34 cellular contexts compared by ENCODE assay signal in the genomic region with DNA sequence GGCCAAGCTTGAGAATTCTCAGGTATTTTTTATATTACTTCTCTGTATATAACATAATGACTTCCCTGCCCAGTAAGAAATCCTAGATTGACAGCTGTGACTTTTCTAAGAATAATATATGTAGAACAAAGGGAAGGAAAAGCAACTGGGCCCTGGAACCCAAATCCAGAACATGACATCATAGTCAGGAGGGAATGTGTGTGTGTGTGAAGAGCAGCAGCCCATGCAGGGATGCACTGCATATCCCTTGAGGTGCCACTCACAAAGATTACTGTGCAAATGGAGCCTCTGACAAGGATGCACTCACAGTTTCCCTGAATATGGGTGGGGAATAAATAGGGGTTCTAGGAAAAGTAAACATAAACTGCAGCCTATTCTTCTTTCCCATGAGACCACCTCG.
"Had no signal": no experiment of that assay in that cellular context is flagged by ENCODE, and none has a peak within 500 bp of the region (broad histone marks: within the 10 kb centered on the region; RNA-seq: fewer than 3 reads in every experiment).

No MANE protein-coding gene starts in this region.

- ATAC-seq: activated CD4-positive, alpha-beta T cell treated with anti-CD3 and anti-CD28 coated beads for 36 hours; activated CD8-positive, alpha-beta memory T cell treated with anti-CD3 and anti-CD28 coated beads, Interleukin-2, amount 10 ng/mL, durations not matched to agents 7 days and 5 days; activated CD8-positive, alpha-beta T cell treated with anti-CD3 and anti-CD28 coated beads, Interleukin-2, amount 10 ng/mL, durations not matched to agents 7 days and 5 days; activated naive CD4-positive, alpha-beta T cell treated with anti-CD3 and anti-CD28 coated beads, Interleukin-2, amount 50 U/mL, for 72 hours; activated T-cell treated with anti-CD3 and anti-CD28 coated beads, Interleukin-2, amount 50 U/mL, for 72 hours; effector memory CD8-positive, alpha-beta T cell; gastroesophageal sphincter; SK-N-SH treated with all-trans-retinoic acid at 6 μM for 48 hours; T-helper 17 cell had no signal

- H3K27ac ChIP-seq: ascending aorta, breast epithelium, cardiac muscle cell, esophagus muscularis mucosa had no signal

- H3K4me3 ChIP-seq: ascending aorta, breast epithelium, cardiac muscle cell, esophagus muscularis mucosa, gastroesophageal sphincter had no signal

- H3K4me1 Mint-ChIP-seq: activated CD4-positive, alpha-beta T cell treated with anti-CD3 and anti-CD28 coated beads for 36 hours; activated CD4-positive, alpha-beta T cell treated with anti-CD3 and anti-CD28 coated beads, Interleukin-2, amount 10 ng/mL, durations not matched to agents 24 days and 14 days; activated CD8-positive, alpha-beta memory T cell treated with anti-CD3 and anti-CD28 coated beads, Interleukin-2, amount 10 ng/mL, durations not matched to agents 7 days and 5 days; activated naive CD4-positive, alpha-beta T cell treated with anti-CD3 and anti-CD28 coated beads, Interleukin-2, amount 10 ng/mL, durations not matched to agents 7 days and 5 days; activated naive CD8-positive, alpha-beta T cell treated with anti-CD3 and anti-CD28 coated beads, Interleukin-2, amount 10 ng/mL, durations not matched to agents 7 days and 5 days; T-helper 17 cell had no signal

- H3K4me3 Mint-ChIP-seq: activated CD4-positive, alpha-beta memory T cell treated with anti-CD3 and anti-CD28 coated beads for 36 hours; activated CD4-positive, alpha-beta T cell treated with anti-CD3 and anti-CD28 coated beads for 36 hours; activated CD4-positive, alpha-beta T cell treated with anti-CD3 and anti-CD28 coated beads, Interleukin-2, amount 10 ng/mL, durations not matched to agents 24 days and 14 days; activated CD8-positive, alpha-beta memory T cell treated with anti-CD3 and anti-CD28 coated beads, Interleukin-2, amount 10 ng/mL, durations not matched to agents 7 days and 5 days; activated CD8-positive, alpha-beta T cell treated with anti-CD3 and anti-CD28 coated beads, Interleukin-2, amount 10 ng/mL, durations not matched to agents 7 days and 5 days; activated naive CD4-positive, alpha-beta T cell treated with anti-CD3 and anti-CD28 coated beads, Interleukin-2, amount 10 ng/mL, durations not matched to agents 7 days and 5 days; activated naive CD8-positive, alpha-beta T cell treated with anti-CD3 and anti-CD28 coated beads, Interleukin-2, amount 10 ng/mL, durations not matched to agents 7 days and 5 days; activated T-cell treated with anti-CD3 and anti-CD28 coated beads, Interleukin-2, amount 50 U/mL, for 72 hours; effector memory CD8-positive, alpha-beta T cell; T-helper 17 cell; T-helper 2 cell treated with Interferon-gamma antibody and Interleukin-4, amounts not matched to agents 5 μg/mL and 100 μg/mL, for 36 hours had no signal

- DNase-seq: activated CD4-positive, alpha-beta memory T cell treated with anti-CD3 and anti-CD28 coated beads for 36 hours; activated CD4-positive, alpha-beta T cell treated with anti-CD3 and anti-CD28 coated beads for 36 hours; activated CD4-positive, alpha-beta T cell treated with anti-CD3 and anti-CD28 coated beads, Interleukin-2, amount 10 ng/mL, durations not matched to agents 24 days and 14 days; activated CD4-positive, CD25-positive, alpha-beta regulatory T cell; activated CD4-positive, CD25-positive, alpha-beta regulatory T cell treated with anti-CD3 and anti-CD28 coated beads, Interleukin-2, amount 50 U/mL, for 72 hours; activated CD8-positive, alpha-beta memory T cell treated with anti-CD3 and anti-CD28 coated beads, Interleukin-2, amount 10 ng/mL, durations not matched to agents 7 days and 5 days; activated CD8-positive, alpha-beta memory T cell treated with anti-CD3 and anti-CD28 coated beads, Interleukin-2, amount 50 U/mL, for 4 hours; activated CD8-positive, alpha-beta T cell treated with anti-CD3 and anti-CD28 coated beads, Interleukin-2, amount 10 ng/mL, durations not matched to agents 7 days and 5 days; activated gamma-delta T cell; activated naive CD4-positive, alpha-beta T cell; activated naive CD4-positive, alpha-beta T cell treated with anti-CD3 and anti-CD28 coated beads, Interleukin-2, amount 10 ng/mL, durations not matched to agents 7 days and 5 days; activated naive CD8-positive, alpha-beta T cell treated with anti-CD3 and anti-CD28 coated beads, Interleukin-2, amount 10 ng/mL, durations not matched to agents 7 days and 5 days; activated T-cell treated with anti-CD3 and anti-CD28 coated beads, Interleukin-2, amount 50 U/mL, for 1 hour; activated T-cell treated with anti-CD3 and anti-CD28 coated beads, Interleukin-2, amount 50 U/mL, for 72 hours; central memory CD4-positive, alpha-beta T cell; cerebellar nuclear complex; cortex of kidney; dermis blood vessel endothelial cell; effector CD4-positive, alpha-beta T cell; effector memory CD8-positive, alpha-beta T cell; erythroblast; foreskin melanocyte; T-helper 1 cell; T-helper 17 cell; T1000 had no signal

- H3K27me3 ChIP-seq: ascending aorta, breast epithelium, cardiac muscle cell, esophagus muscularis mucosa, gastroesophageal sphincter had no signal

- H3K36me3 Mint-ChIP-seq: activated CD4-positive, alpha-beta memory T cell treated with anti-CD3 and anti-CD28 coated beads for 36 hours; activated CD8-positive, alpha-beta memory T cell treated with anti-CD3 and anti-CD28 coated beads, Interleukin-2, amount 10 ng/mL, durations not matched to agents 7 days and 5 days; activated naive CD4-positive, alpha-beta T cell treated with anti-CD3 and anti-CD28 coated beads, Interleukin-2, amount 10 ng/mL, durations not matched to agents 7 days and 5 days; activated naive CD4-positive, alpha-beta T cell treated with anti-CD3 and anti-CD28 coated beads, Interleukin-2, amount 50 U/mL, for 72 hours; activated naive CD8-positive, alpha-beta T cell treated with anti-CD3 and anti-CD28 coated beads, Interleukin-2, amount 10 ng/mL, durations not matched to agents 7 days and 5 days; brain had no signal

- H3K27me3 Mint-ChIP-seq: activated CD4-positive, alpha-beta memory T cell treated with anti-CD3 and anti-CD28 coated beads for 36 hours; activated CD4-positive, alpha-beta T cell treated with anti-CD3 and anti-CD28 coated beads, Interleukin-2, amount 10 ng/mL, durations not matched to agents 24 days and 14 days; activated CD8-positive, alpha-beta memory T cell treated with anti-CD3 and anti-CD28 coated beads, Interleukin-2, amount 10 ng/mL, durations not matched to agents 7 days and 5 days; activated naive CD4-positive, alpha-beta T cell treated with anti-CD3 and anti-CD28 coated beads, Interleukin-2, amount 10 ng/mL, durations not matched to agents 7 days and 5 days; activated naive CD8-positive, alpha-beta T cell treated with anti-CD3 and anti-CD28 coated beads, Interleukin-2, amount 10 ng/mL, durations not matched to agents 7 days and 5 days; brain had no signal

- H3K9me3 ChIP-seq: ascending aorta, breast epithelium, esophagus muscularis mucosa, gastroesophageal sphincter had no signal

- H3K36me3 ChIP-seq: ascending aorta, breast epithelium, cardiac muscle cell, esophagus muscularis mucosa, gastroesophageal sphincter had no signal

- H3K27ac Mint-ChIP-seq: activated CD4-positive, alpha-beta memory T cell treated with anti-CD3 and anti-CD28 coated beads for 36 hours; activated CD4-positive, alpha-beta T cell treated with anti-CD3 and anti-CD28 coated beads for 36 hours; activated CD4-positive, alpha-beta T cell treated with anti-CD3 and anti-CD28 coated beads, Interleukin-2, amount 10 ng/mL, durations not matched to agents 24 days and 14 days; activated CD8-positive, alpha-beta memory T cell treated with anti-CD3 and anti-CD28 coated beads, Interleukin-2, amount 10 ng/mL, durations not matched to agents 7 days and 5 days; activated CD8-positive, alpha-beta T cell treated with anti-CD3 and anti-CD28 coated beads, Interleukin-2, amount 10 ng/mL, durations not matched to agents 7 days and 5 days; activated naive CD4-positive, alpha-beta T cell treated with anti-CD3 and anti-CD28 coated beads, Interleukin-2, amount 10 ng/mL, durations not matched to agents 7 days and 5 days; activated naive CD4-positive, alpha-beta T cell treated with anti-CD3 and anti-CD28 coated beads, Interleukin-2, amount 50 U/mL, for 72 hours; activated naive CD8-positive, alpha-beta T cell treated with anti-CD3 and anti-CD28 coated beads, Interleukin-2, amount 10 ng/mL, durations not matched to agents 7 days and 5 days; activated T-cell treated with anti-CD3 and anti-CD28 coated beads, Interleukin-2, amount 50 U/mL, for 72 hours; effector memory CD8-positive, alpha-beta T cell; T-helper 17 cell; T-helper 2 cell treated with Interferon-gamma antibody and Interleukin-4, amounts not matched to agents 5 μg/mL and 100 μg/mL, for 36 hours had no signal

- H3K9me3 Mint-ChIP-seq: activated CD4-positive, alpha-beta memory T cell treated with anti-CD3 and anti-CD28 coated beads for 36 hours; activated CD4-positive, alpha-beta T cell treated with anti-CD3 and anti-CD28 coated beads, Interleukin-2, amount 10 ng/mL, durations not matched to agents 24 days and 14 days; activated naive CD4-positive, alpha-beta T cell treated with anti-CD3 and anti-CD28 coated beads, Interleukin-2, amount 10 ng/mL, durations not matched to agents 7 days and 5 days; activated naive CD4-positive, alpha-beta T cell treated with anti-CD3 and anti-CD28 coated beads, Interleukin-2, amount 50 U/mL, for 72 hours; activated T-cell treated with anti-CD3 and anti-CD28 coated beads, Interleukin-2, amount 50 U/mL, for 72 hours; effector memory CD8-positive, alpha-beta T cell; T-helper 2 cell treated with Interferon-gamma antibody and Interleukin-4, amounts not matched to agents 5 μg/mL and 100 μg/mL, for 36 hours had no signal

- H3K4me1 ChIP-seq: breast epithelium had no signal
